In genomic region chr7:102432476-102433318, GRCh38 we compare ENCODE assay signal across 8 cellular contexts. TPM values are rescaled to one million over a fixed set of nuclear protein-coding genes. Genes with fewer than 3 reads are reported as not detected.
A peak's percentile ranks its signal among the peaks of the same experiment; 100 is the strongest.
DNase-seq lines count a peak whose midpoint lies in the region; ATAC-seq and TF ChIP-seq lines count a peak whose summit lies in the region.

No MANE protein-coding gene starts in this region.

- peak overlapping the region; percentile 37 to 61 for H3K4me3 ChIP-seq in mucosa of rectum (ENCODE audit: low read length in 2 of 2)

- H4K5ac ChIP-seq in H9 (ENCODE audit: insufficient read length, low read depth, low read length) = no peak overlapping the region

- H3K36me3 ChIP-seq in mucosa of rectum (ENCODE audit: control insufficient read depth in 2 of 2, insufficient read depth in 2 of 2, low read length in 2 of 2) = no peaks in the 10 kb centered on the region

- no peak overlapping the region for H3K9ac ChIP-seq in H9 (ENCODE audit: extremely low read depth, insufficient read length, low read length)
- peak overlapping the region; percentile 14 to 58 for H3K9ac ChIP-seq in mucosa of rectum (ENCODE audit: low read depth in 1 of 2, low read length in 2 of 2)

- H3K4me1 Mint-ChIP-seq in H9 = peaks cover 21% of the 10 kb centered on the region in 2 experiments
- H3K4me1 Mint-ChIP-seq in dendritic cell treated with granulocyte-macrophage colony-stimulating factor and Interleukin-4, amounts not matched to agents 40 ng/mL and 50 ng/mL, for 4 days (ENCODE audit: low read depth) = peaks cover 51% of the 10 kb centered on the region

- H3T11ph ChIP-seq in H9 (ENCODE audit: low read length) = no peak overlapping the region

- peaks cover 0 to 16% (median 0%) of the 10 kb centered on the region in 3 experiments; a peak in 3 of 7 replicates for H3K36me3 Mint-ChIP-seq in H9 (ENCODE audit: insufficient read depth in 1 of 3, low read depth in 3 of 3)
- H3K36me3 Mint-ChIP-seq in dendritic cell treated with granulocyte-macrophage colony-stimulating factor and Interleukin-4, amounts not matched to agents 40 ng/mL and 50 ng/mL, for 4 days (ENCODE audit: low read depth) = peaks cover 23% of the 10 kb centered on the region

- no peak overlapping the region for H2BK5ac ChIP-seq in H9 (ENCODE audit: insufficient read length, low read length)

- no peak overlapping the region for H2BK120ac ChIP-seq in H9 (ENCODE audit: low read depth, low read length, poor library complexity, severe bottlenecking)

- H3K4ac ChIP-seq in H9 (ENCODE audit: low read depth, low read length) = no peak overlapping the region

- peak overlapping the region; percentile 40 for H3K4me2 ChIP-seq in H9 (ENCODE audit: insufficient read depth, insufficient read length, low read length)

- no peak overlapping the region for H4K91ac ChIP-seq in H9 (ENCODE audit: insufficient read length, low read depth, low read length)

- peak overlapping the region; percentile 55; the same call in 1 of the 2 replicates for H3K14ac ChIP-seq in H9 (ENCODE audit: insufficient read depth, low read length)

- peak; percentile 33 for ATAC-seq in GM18498 (IDR thresholded peaks at IDR 0.05; ENCODE audit: unreplicated experiment)
- no peak for ATAC-seq in HG03378 (IDR thresholded peaks at IDR 0.05; ENCODE audit: unreplicated experiment)

- peak overlapping the region; percentile 75 to 79 for H3K4me3 Mint-ChIP-seq in H9
- H3K4me3 Mint-ChIP-seq in dendritic cell treated with granulocyte-macrophage colony-stimulating factor and Interleukin-4, amounts not matched to agents 40 ng/mL and 50 ng/mL, for 4 days = peak overlapping the region; percentile 60

- H2BK12ac ChIP-seq in H9 (ENCODE audit: insufficient read length, low read depth, low read length) = no peak overlapping the region

- H3K23me2 ChIP-seq in H9 (ENCODE audit: insufficient read length, low read depth, low read length, poor library complexity, severe bottlenecking) = peaks cover 9% of the 10 kb centered on the region

- H3K4me1 ChIP-seq in H9 (ENCODE audit: insufficient read depth, low read length) (no peaks in the 10 kb centered on the region; the same call in 1 of the 2 replicates), mucosa of rectum (ENCODE audit: control insufficient read depth in 2 of 2, insufficient read depth in 2 of 2, low read length in 2 of 2) (peaks cover 13 to 22% of the 10 kb centered on the region in 2 donors)

- no peak for TF ChIP-seq CTCF in H9 (conservative IDR thresholded peaks at IDR 0.05)

- no peak overlapping the region for H2AK5ac ChIP-seq in H9 (ENCODE audit: insufficient read length, low read length)

- H3K27me3 Mint-ChIP-seq in H9 (ENCODE audit: low read depth) = peaks cover 8% of the 10 kb centered on the region
- H3K27me3 Mint-ChIP-seq in dendritic cell treated with granulocyte-macrophage colony-stimulating factor and Interleukin-4, amounts not matched to agents 40 ng/mL and 50 ng/mL, for 4 days = no peaks in the 10 kb centered on the region

- H3K27me3 ChIP-seq in H9 (ENCODE audit: insufficient read depth, low read length) = no peaks in the 10 kb centered on the region
- peaks cover 0 to 2% of the 10 kb centered on the region in 2 donors for H3K27me3 ChIP-seq in mucosa of rectum (ENCODE audit: control insufficient read depth in 2 of 2, insufficient read depth in 2 of 2, low read length in 2 of 2)

- no peak overlapping the region for H3K56ac ChIP-seq in H9 (ENCODE audit: insufficient read length, low read depth, low read length)

- H2AFZ ChIP-seq in H9 (ENCODE audit: low read length) = no peak overlapping the region

- peak; percentile 33 for DNase-seq in H9
- DNase-seq in NCI-H526 treated with DMSO at 0.1 percent for 48 hours (lab: John Stamatoyannopoulos, UW) = peak; percentile 29
- DNase-seq in UCSD-AML1 (lab: John Stamatoyannopoulos, UW; ENCODE audit: unreplicated experiment) = no peak
- no peak for DNase-seq in cortex of kidney (lab: John Stamatoyannopoulos, UW)

- H2BK15ac ChIP-seq in H9 (ENCODE audit: low read depth, low read length) = no peak overlapping the region

- no peaks in the 10 kb centered on the region for H3K79me1 ChIP-seq in H9 (ENCODE audit: insufficient read depth, low read depth, low read length, poor library complexity, severe bottlenecking)

- no peak overlapping the region for H3K23ac ChIP-seq in H9 (ENCODE audit: insufficient read length, low read depth, low read length)

- no peaks in the 10 kb centered on the region for H3K79me2 ChIP-seq in H9 (ENCODE audit: insufficient read depth, low read length)

- H2BK20ac ChIP-seq in H9 (ENCODE audit: low read depth, low read length, poor library complexity, severe bottlenecking) = no peak overlapping the region

- H3K27ac ChIP-seq in H9 (ENCODE audit: insufficient read length, low read depth, low read length) (no peak overlapping the region), mucosa of rectum (ENCODE audit: low read depth in 2 of 2, low read length in 2 of 2) (peak overlapping the region; percentile 72 to 83)

- no peak overlapping the region for H4K8ac ChIP-seq in H9 (replicated peaks; ENCODE audit: insufficient read length, low read depth, low read length)

- H3K18ac ChIP-seq in H9 (ENCODE audit: insufficient read length, low read depth, low read length) = peak overlapping the region; percentile 54

- no CpG with 5 or more reads among the region's 34 CpGs for WGBS in H9 (ENCODE audit: extremely low coverage, insufficient read length, low lambda C conversion rate)

- H3K27ac Mint-ChIP-seq in H9 = no peak overlapping the region; a peak in 1 of 7 replicates
- no peak overlapping the region for H3K27ac Mint-ChIP-seq in dendritic cell treated with granulocyte-macrophage colony-stimulating factor and Interleukin-4, amounts not matched to agents 40 ng/mL and 50 ng/mL, for 4 days

- H3K9me3 Mint-ChIP-seq in H9 = no peaks in the 10 kb centered on the region
- H3K9me3 Mint-ChIP-seq in dendritic cell treated with granulocyte-macrophage colony-stimulating factor and Interleukin-4, amounts not matched to agents 40 ng/mL and 50 ng/mL, for 4 days = no peaks in the 10 kb centered on the region

- no peaks in the 10 kb centered on the region for H3K9me3 ChIP-seq in H9 (ENCODE audit: control insufficient read depth, low read depth, low read length)
- no peaks in the 10 kb centered on the region for H3K9me3 ChIP-seq in mucosa of rectum (ENCODE audit: control insufficient read depth in 2 of 2, low read length in 2 of 2)

- intact Hi-C loops in dendritic cell treated with granulocyte-macrophage colony-stimulating factor and Interleukin-4, amounts not matched to agents 40 ng/mL and 50 ng/mL, for 4 days (cut with micrococcal nuclease) = no loop called here

- H4K20me1 ChIP-seq in H9 (ENCODE audit: control insufficient read depth, insufficient read depth, insufficient read length) = no peaks in the 10 kb centered on the region

RNA-seq across cellular contexts. Expression of gene ORAI2, which starts 0.7 kb away (rescaled TPM):
- total RNA-seq in H9 (2021) = 26.6 and 26.7 TPM in 2 replicates

RNA-seq across cellular contexts. Expression of gene ALKBH4, which starts 32.0 kb away (rescaled TPM):
- total RNA-seq in H9 (2021) = 23.9 and 24.2 TPM in 2 replicates

RNA-seq across cellular contexts. Expression of gene LRWD1, which starts 32.1 kb away (rescaled TPM):
- total RNA-seq in H9 (2021) = 33.1 and 35.1 TPM in 2 replicates

RNA-seq across cellular contexts. Expression of gene PRKRIP1, which starts 36.5 kb away (rescaled TPM):
- 36.0 and 38.8 TPM in 2 replicates for total RNA-seq in H9 (2021)

RNA-seq across cellular contexts. Expression of gene POLR2J, which starts 46.0 kb away (rescaled TPM):
- total RNA-seq in H9 (2021) = 52.2 and 58.5 TPM in 2 replicates

Comparison
In these comparisons a context has a peak if more than half of its experiments do, and no peak if none do; other contexts are left out.
1. DNase-seq: peak in H9 (single experiment) and NCI-H526 treated with DMSO at 0.1 percent for 48 hours (single experiment); none in UCSD-AML1 (single experiment) and cortex of kidney (single experiment).